ENCODE assay signal across 10 cellular contexts in genomic region chr5:119329701-119330100, GRCh38. TPM values are rescaled to one million over a fixed set of nuclear protein-coding genes. Genes with fewer than 3 reads are reported as not detected.
DNase-seq lines count a peak whose midpoint lies in the region; ATAC-seq and TF ChIP-seq lines count a peak whose summit lies in the region.
"Had no signal": no experiment of that assay in that cellular context is flagged by ENCODE, and none has a peak within 500 bp of the region (broad histone marks: within the 10 kb centered on the region; RNA-seq: fewer than 3 reads in every experiment).

No MANE protein-coding gene starts in this region.

- no peaks in the 10 kb centered on the region for H3K36me3 ChIP-seq in transverse colon

- no peak for ATAC-seq in activated T-helper 17 cell treated with anti-CD3 and anti-CD28 coated beads, Interleukin-2, amount 50 U/mL, for 72 hours (replicated peaks)
- ATAC-seq in GM19023 (IDR thresholded peaks at IDR 0.05; ENCODE audit: unreplicated experiment) = no peak

- H3K9me3 ChIP-seq in transverse colon = no peaks in the 10 kb centered on the region

- no peak for DNase-seq in activated naive CD4-positive, alpha-beta T cell treated with Interleukin-2 at 50 U/mL for 16 hours
- DNase-seq in mesothelial cell of epicardium (ENCODE audit: low spot score in 2 of 2, unreplicated experiment in 2 of 2) = no peak
- DNase-seq in transverse colon = no peak
- DNase-seq in GM13976 (ENCODE audit: low spot score) = no peak
- DNase-seq in NCI-H1694 (lab: John Stamatoyannopoulos, UW) = no peak
- DNase-seq: H9, nucleus accumbens had no signal

- WGBS in transverse colon (ENCODE audit: low coverage in 1 of 2), 2 donors = 72 to 90% methylated on average over 2 to 5 of the region's 5 CpGs

- no peak overlapping the region for H3K4me3 ChIP-seq in transverse colon

- intact Hi-C loops in transverse colon (cut with DNase I; ENCODE audit: low total_unique reads) = loop anchor here (10.0 kb wide), 1 partner anchor 55 kb away; no protein-coding TSS in a partner anchor

- peaks cover 5 to 57% (median 23%) of the 10 kb centered on the region in 4 donors for H3K4me1 ChIP-seq in transverse colon

- TF ChIP-seq EP300 in transverse colon (IDR thresholded peaks at IDR 0.05; ENCODE audit: low read depth) = no peak

- no peaks in the 10 kb centered on the region for H3K27me3 ChIP-seq in transverse colon

- peak overlapping the region; percentile 86 for H3K4me3 Mint-ChIP-seq in activated naive CD4-positive, alpha-beta T cell treated with anti-CD3 and anti-CD28 coated beads, Interleukin-2, amount 50 U/mL, for 24 hours
- peak overlapping the region; percentile 78 for H3K4me3 Mint-ChIP-seq in activated T-helper 17 cell treated with anti-CD3 and anti-CD28 coated beads, Interleukin-2, amount 50 U/mL, for 72 hours
- no peak overlapping the region for H3K4me3 Mint-ChIP-seq in mesothelial cell of epicardium
- H3K4me3 Mint-ChIP-seq: H9 had no signal

- peak overlapping the region; percentile 94 for H3K27ac Mint-ChIP-seq in activated naive CD4-positive, alpha-beta T cell treated with anti-CD3 and anti-CD28 coated beads, Interleukin-2, amount 50 U/mL, for 24 hours
- peak overlapping the region; percentile 95 for H3K27ac Mint-ChIP-seq in activated T-helper 17 cell treated with anti-CD3 and anti-CD28 coated beads, Interleukin-2, amount 50 U/mL, for 72 hours
- H3K27ac Mint-ChIP-seq in mesothelial cell of epicardium = peak overlapping the region; percentile 77

- H3K4me1 Mint-ChIP-seq in activated naive CD4-positive, alpha-beta T cell treated with anti-CD3 and anti-CD28 coated beads, Interleukin-2, amount 50 U/mL, for 24 hours = peaks cover 87% of the 10 kb centered on the region
- H3K4me1 Mint-ChIP-seq in activated T-helper 17 cell treated with anti-CD3 and anti-CD28 coated beads, Interleukin-2, amount 50 U/mL, for 72 hours = peaks cover 79% of the 10 kb centered on the region
- peaks cover 54% of the 10 kb centered on the region for H3K4me1 Mint-ChIP-seq in mesothelial cell of epicardium

- H3K9me3 Mint-ChIP-seq in activated naive CD4-positive, alpha-beta T cell treated with anti-CD3 and anti-CD28 coated beads, Interleukin-2, amount 50 U/mL, for 24 hours = no peaks in the 10 kb centered on the region
- no peaks in the 10 kb centered on the region for H3K9me3 Mint-ChIP-seq in activated T-helper 17 cell treated with anti-CD3 and anti-CD28 coated beads, Interleukin-2, amount 50 U/mL, for 72 hours
- no peaks in the 10 kb centered on the region for H3K9me3 Mint-ChIP-seq in mesothelial cell of epicardium
- H3K9me3 Mint-ChIP-seq: H9 had no signal

- no peaks in the 10 kb centered on the region for H3K27me3 Mint-ChIP-seq in activated naive CD4-positive, alpha-beta T cell treated with anti-CD3 and anti-CD28 coated beads, Interleukin-2, amount 50 U/mL, for 24 hours
- no peaks in the 10 kb centered on the region for H3K27me3 Mint-ChIP-seq in activated T-helper 17 cell treated with anti-CD3 and anti-CD28 coated beads, Interleukin-2, amount 50 U/mL, for 72 hours
- H3K27me3 Mint-ChIP-seq in mesothelial cell of epicardium (ENCODE audit: low read depth) = no peaks in the 10 kb centered on the region

- in situ Hi-C loops in transverse colon (cut with MboI; ENCODE audit: low pct_ligation_motif_present in 1 of 4, low pct_unique_long_range_greater_than_20kb in 1 of 4, low sequenced_read_pairs in 3 of 4) (no loop called here), GM13976 (cut with MboI; ENCODE audit: low sequenced_read_pairs, unreplicated experiment) (no loop called here)

- TF ChIP-seq CTCF in mesothelial cell of epicardium (IDR thresholded peaks at IDR 0.05; ENCODE audit: unreplicated experiment) (no peak), transverse colon (IDR thresholded peaks at IDR 0.05) (no peak), GM13976 (IDR thresholded peaks at IDR 0.05; ENCODE audit: borderline replicate concordance, control extremely low read depth, extremely low read depth, insufficient read depth, missing control alignments) (no peak)

- H3K27ac ChIP-seq in transverse colon = peak overlapping the region; percentile 55 to 69 (median 58)

- peaks cover 5% of the 10 kb centered on the region for H3K36me3 Mint-ChIP-seq in activated naive CD4-positive, alpha-beta T cell treated with anti-CD3 and anti-CD28 coated beads, Interleukin-2, amount 50 U/mL, for 24 hours
- peaks cover 73% of the 10 kb centered on the region for H3K36me3 Mint-ChIP-seq in activated T-helper 17 cell treated with anti-CD3 and anti-CD28 coated beads, Interleukin-2, amount 50 U/mL, for 72 hours (ENCODE audit: low read depth)
- no peaks in the 10 kb centered on the region for H3K36me3 Mint-ChIP-seq in mesothelial cell of epicardium

- no peak for TF ChIP-seq POLR2A in transverse colon (IDR thresholded peaks at IDR 0.05)

RNA-seq across cellular contexts. Expression of gene TNFAIP8, which starts 26.1 kb away (rescaled TPM):
- total RNA-seq in activated T-helper 17 cell treated with anti-CD3 and anti-CD28 coated beads, Interleukin-2, amount 50 U/mL, for 72 hours = 100 to 1,000 TPM; 129 to 170 TPM
- 26.5 to 33.3 TPM (median 28.6 TPM) in 3 replicates for total RNA-seq in mesothelial cell of epicardium
- total RNA-seq in transverse colon = 10 to 100 TPM in 3 of 4 donors, 1 to 10 TPM in 1; 9.8 to 28.1 (median 22.5) TPM
